ENCODE assay signal across 8 cellular contexts in the genomic region with DNA sequence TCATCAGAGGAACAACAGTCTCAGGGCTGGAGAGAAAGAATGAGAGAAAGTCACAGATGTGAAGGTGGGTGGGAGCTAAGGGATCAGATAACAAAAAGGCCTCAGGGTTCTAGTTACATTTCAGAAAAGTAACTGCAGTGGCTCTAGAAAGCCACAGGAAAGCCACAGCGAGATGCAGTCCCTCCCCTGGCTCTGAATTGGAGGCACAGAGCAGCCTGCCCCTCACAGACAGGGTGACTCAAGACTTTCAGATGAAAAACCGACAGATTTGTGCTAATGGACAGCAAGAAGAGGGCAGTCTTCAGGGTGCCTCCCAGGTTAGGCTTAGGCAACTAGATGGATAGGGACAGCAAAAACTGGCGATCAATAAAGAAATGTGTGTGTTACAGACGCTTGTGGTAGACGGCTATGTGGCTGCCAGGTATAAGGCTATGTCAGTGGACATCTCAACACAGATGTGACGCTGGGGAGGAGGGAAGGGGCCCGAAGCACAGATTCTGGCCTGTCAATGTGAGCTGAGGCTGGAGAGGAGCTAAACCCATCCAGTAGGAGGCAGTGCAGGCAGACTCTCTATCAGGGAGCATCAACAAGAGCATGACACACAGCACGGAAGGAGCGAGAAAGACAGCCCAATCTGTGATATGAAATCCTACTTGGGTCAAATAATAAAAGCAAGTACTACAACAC. TPM values are rescaled to one million over a fixed set of nuclear protein-coding genes. Genes with fewer than 3 reads are reported as not detected.
A peak's percentile ranks its signal among the peaks of the same experiment; 100 is the strongest.
DNase-seq lines count a peak whose midpoint lies in the region; ATAC-seq and FAIRE-seq lines count a peak whose summit lies in the region.

No MANE protein-coding gene starts in this region.

- no peaks in the 10 kb centered on the region for H3K27me3 ChIP-seq in H7 (ENCODE audit: control insufficient read depth, insufficient read depth, low read length)

- FAIRE-seq in GM19239 (lab: Jason Lieb, UNC) = no peak

- H3K36me3 Mint-ChIP-seq in T-helper 1 cell treated with Interleukin-12 subunit alpha and Interleukin-12 subunit beta and Interleukin-4 antibody, amounts not matched to agents 30 μg/mL and 1 μg/mL, for 36 hours (ENCODE audit: low read depth) = peaks cover 54% of the 10 kb centered on the region

- ATAC-seq in HG02678 (IDR thresholded peaks at IDR 0.05; ENCODE audit: unreplicated experiment) = no peak
- ATAC-seq in GM21529 (IDR thresholded peaks at IDR 0.05; ENCODE audit: unreplicated experiment) = no peak

- peak overlapping the region; percentile 42 for H3K27ac Mint-ChIP-seq in T-helper 1 cell treated with Interleukin-12 subunit alpha and Interleukin-12 subunit beta and Interleukin-4 antibody, amounts not matched to agents 30 μg/mL and 1 μg/mL, for 36 hours

- H3K27me3 Mint-ChIP-seq in T-helper 1 cell treated with Interleukin-12 subunit alpha and Interleukin-12 subunit beta and Interleukin-4 antibody, amounts not matched to agents 30 μg/mL and 1 μg/mL, for 36 hours (ENCODE audit: low read depth) = no peaks in the 10 kb centered on the region

- no peaks in the 10 kb centered on the region for H3K36me3 ChIP-seq in H7 (replicated peaks; ENCODE audit: control insufficient read depth, insufficient read depth, low read length)

- H3K9me3 Mint-ChIP-seq in T-helper 1 cell treated with Interleukin-12 subunit alpha and Interleukin-12 subunit beta and Interleukin-4 antibody, amounts not matched to agents 30 μg/mL and 1 μg/mL, for 36 hours = no peaks in the 10 kb centered on the region

- no peak overlapping the region for H3K4me3 ChIP-seq in H7 (ENCODE audit: insufficient read depth, low read depth, low read length)

- peak overlapping the region; percentile 26 for H3K4me3 Mint-ChIP-seq in T-helper 1 cell treated with Interleukin-12 subunit alpha and Interleukin-12 subunit beta and Interleukin-4 antibody, amounts not matched to agents 30 μg/mL and 1 μg/mL, for 36 hours

- DNase-seq in H7 = peak; percentile 74
- DNase-seq in dermis blood vessel endothelial cell = peak; percentile 48
- peak; percentile 45 to 54 for DNase-seq in stimulated activated CD4-positive, alpha-beta T cell treated with anti-CD3 and anti-CD28 coated beads, Interleukin-2, amount 100 ng/mL, for 48 hours
- DNase-seq in CD1c-positive myeloid dendritic cell (ENCODE audit: extremely low spot score) = no peak
- no peak for DNase-seq in GM19239 (ENCODE audit: insufficient read length, low spot score)

- H3K4me1 Mint-ChIP-seq in T-helper 1 cell treated with Interleukin-12 subunit alpha and Interleukin-12 subunit beta and Interleukin-4 antibody, amounts not matched to agents 30 μg/mL and 1 μg/mL, for 36 hours (ENCODE audit: low read depth) = peaks cover 36% of the 10 kb centered on the region

RNA-seq across cellular contexts. Expression of a gene that starts 26.2 kb away (rescaled TPM):
- total RNA-seq in H7 (2014; rRNA removed; shearing (Covaris generic)) = 36.3 and 37.1 TPM in 2 replicates
- total RNA-seq in dermis blood vessel endothelial cell = 48.2 and 58.0 TPM in 2 replicates

RNA-seq across cellular contexts. Expression of a gene that starts 26.2 kb away (rescaled TPM):
- 19.7 and 28.6 TPM in 2 replicates for total RNA-seq in H7 (2014; rRNA removed; shearing (Covaris generic))
- total RNA-seq in dermis blood vessel endothelial cell = 20.0 and 23.7 TPM in 2 replicates

Comparison
In these comparisons a context has a peak if more than half of its experiments do, and no peak if none do; other contexts are left out.
1. DNase-seq: peak in H7 (single experiment), dermis blood vessel endothelial cell (single experiment) and stimulated activated CD4-positive, alpha-beta T cell treated with anti-CD3 and anti-CD28 coated beads, Interleukin-2, amount 100 ng/mL, for 48 hours (2 of 2); none in CD1c-positive myeloid dendritic cell (single experiment) and GM19239 (single experiment).